In genomic region chrX:80021611-80022010, GRCh38 we compare ENCODE assay signal across 19 cellular contexts. TPM values are rescaled to one million over a fixed set of nuclear protein-coding genes. Genes with fewer than 3 reads are reported as not detected.
"Had no signal": no experiment of that assay in that cellular context is flagged by ENCODE, and none has a peak within 500 bp of the region (broad histone marks: within the 10 kb centered on the region; RNA-seq: fewer than 3 reads in every experiment).

No MANE protein-coding gene starts in this region.

- H3K27me3 Mint-ChIP-seq: memory B cell had no signal

- H3K79me2 ChIP-seq: parathyroid adenoma had no signal

- H3K36me3 ChIP-seq: esophagus squamous epithelium, left ventricle myocardium inferior, vagina had no signal

- H3K27ac Mint-ChIP-seq: activated naive CD8-positive, alpha-beta T cell; activated T-cell treated with anti-CD3 and anti-CD28 coated beads, Interleukin-2, amount 50 U/mL, for 24 hours; memory B cell; stimulated activated naive CD8-positive, alpha-beta T cell treated with anti-CD3 and anti-CD28 coated beads, Interleukin-15, Interleukin-2, amounts not matched to agents 100 ng/mL and 50 ng/mL, for 24 hours; T-helper 2 cell treated with Interferon-gamma antibody and Interleukin-4, amounts not matched to agents 5 μg/mL and 100 μg/mL, for 36 hours had no signal

- H3K4me3 Mint-ChIP-seq: activated naive CD8-positive, alpha-beta T cell; activated T-cell treated with anti-CD3 and anti-CD28 coated beads, Interleukin-2, amount 50 U/mL, for 24 hours; memory B cell; stimulated activated naive CD8-positive, alpha-beta T cell treated with anti-CD3 and anti-CD28 coated beads, Interleukin-15, Interleukin-2, amounts not matched to agents 100 ng/mL and 50 ng/mL, for 24 hours; T-helper 2 cell treated with Interferon-gamma antibody and Interleukin-4, amounts not matched to agents 5 μg/mL and 100 μg/mL, for 36 hours had no signal

- H3K4me1 ChIP-seq: esophagus squamous epithelium, left ventricle myocardium inferior, parathyroid adenoma, vagina had no signal

- H3K9me3 ChIP-seq: esophagus squamous epithelium, left ventricle myocardium inferior, vagina had no signal

- H3K27me3 ChIP-seq: vagina had no signal

- H3K4me3 ChIP-seq: esophagus squamous epithelium, vagina had no signal

- H3K4me1 Mint-ChIP-seq: memory B cell, neural crest cell had no signal

- H2AFZ ChIP-seq: parathyroid adenoma had no signal

- DNase-seq: activated CD4-positive, alpha-beta T cell treated with anti-CD3 and anti-CD28 coated beads, Interleukin-2, amount 50 U/mL, for 4 hours; activated CD4-positive, CD25-positive, alpha-beta regulatory T cell treated with anti-CD3 and anti-CD28 coated beads, Interleukin-2, amount 50 U/mL, for 72 hours; activated effector memory CD4-positive, alpha-beta T cell treated with anti-CD3 and anti-CD28 coated beads, Interleukin-2, amount 50 U/mL, for 16 hours; activated T-cell treated with anti-CD3 and anti-CD28 coated beads, Interleukin-2, amount 50 U/mL, for 24 hours; amygdala; esophagus squamous epithelium; foreskin fibroblast; left ventricle myocardium inferior; stimulated activated CD4-positive, alpha-beta T cell treated with anti-CD3 and anti-CD28 coated beads, Interleukin-15, amount 100 ng/mL, for 24 hours; stimulated activated CD4-positive, alpha-beta T cell treated with anti-CD3 and anti-CD28 coated beads, Interleukin-4, amount 100 ng/mL, for 24 hours had no signal

- H3K27ac ChIP-seq: esophagus squamous epithelium, left ventricle myocardium inferior, parathyroid adenoma, vagina had no signal

- H3K9me3 Mint-ChIP-seq: activated T-cell treated with anti-CD3 and anti-CD28 coated beads, Interleukin-2, amount 50 U/mL, for 24 hours; memory B cell; stimulated activated naive CD8-positive, alpha-beta T cell treated with anti-CD3 and anti-CD28 coated beads, Interleukin-15, Interleukin-2, amounts not matched to agents 100 ng/mL and 50 ng/mL, for 24 hours; T-helper 2 cell treated with Interferon-gamma antibody and Interleukin-4, amounts not matched to agents 5 μg/mL and 100 μg/mL, for 36 hours had no signal

- H3K36me3 Mint-ChIP-seq: activated naive CD8-positive, alpha-beta T cell; memory B cell had no signal

- H3K9ac ChIP-seq: parathyroid adenoma had no signal

RNA-seq across cellular contexts. Expression of gene TBX22, which starts 7.1 kb away (rescaled TPM):
- total RNA-seq: esophagus squamous epithelium, left ventricle myocardium inferior, vagina had no signal
- polyA plus RNA-seq: keratinocyte, thymus had no signal
